In the genomic region with DNA sequence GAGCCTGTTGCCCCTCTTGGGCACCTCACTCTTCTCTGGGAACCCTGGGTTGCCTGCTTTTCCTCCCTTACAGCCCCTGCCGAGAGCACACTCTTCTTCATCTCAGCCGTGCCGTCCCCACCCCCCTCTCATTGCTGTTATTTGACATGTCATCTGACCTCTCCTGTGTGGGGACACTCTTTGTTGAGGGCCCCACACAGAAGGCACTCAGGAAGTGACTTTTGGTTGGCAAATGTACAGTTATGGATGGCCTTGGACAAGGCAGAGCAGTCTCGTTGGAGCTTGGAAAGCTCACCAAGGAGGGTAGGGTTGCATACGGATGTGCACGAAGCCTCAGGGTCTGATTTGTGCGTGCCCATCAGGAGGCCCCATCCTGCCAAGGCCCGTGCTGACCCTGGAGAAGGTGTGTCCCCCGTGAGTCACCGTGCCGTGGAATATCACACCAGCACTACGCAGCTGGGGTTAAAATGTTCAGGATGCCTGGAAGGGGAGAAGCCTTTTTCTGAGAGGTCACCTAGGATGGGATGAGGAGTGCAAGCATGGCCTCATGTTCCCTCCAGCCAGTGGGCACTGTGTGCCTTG, we compare ENCODE assay signal across 1 cellular context.
TF ChIP-seq lines count a peak whose summit lies in the region.

No MANE protein-coding gene starts in this region.

TF ChIP-seq in HepG2, 621 proteins besides CTCF, POLR2A, EP300 and RAD21 (continued from another document and continues in another):
- TF ChIP-seq SIX1 (CRISPR knock-in tag; IDR thresholded peaks at IDR 0.05; ENCODE audit: borderline replicate concordance) (peak; percentile 52; the same call in 1 of the 2 replicates), HMG20A (CRISPR knock-in tag; IDR thresholded peaks at IDR 0.05; ENCODE audit: borderline replicate concordance) (peak; percentile 19; the same call in 1 of the 2 replicates), RBAK (CRISPR knock-in tag; IDR thresholded peaks at IDR 0.05) (no peak), MEIS2 (CRISPR knock-in tag; IDR thresholded peaks at IDR 0.05) (no peak), ZNF263 (CRISPR knock-in tag; IDR thresholded peaks at IDR 0.05) (no peak), ELF1 (CRISPR knock-in tag; IDR thresholded peaks at IDR 0.05) (peak; percentile 63), MEIS1 (CRISPR knock-in tag; IDR thresholded peaks at IDR 0.05; ENCODE audit: borderline replicate concordance) (no peak; the same call in 1 of the 2 replicates), ZNF24 (IDR thresholded peaks at IDR 0.05) (no peak), ATRX (CRISPR knock-in tag; IDR thresholded peaks at IDR 0.05; ENCODE audit: borderline replicate concordance) (no peak), NBN (conservative IDR thresholded peaks at IDR 0.05) (no peak), ZNF703 (CRISPR knock-in tag; IDR thresholded peaks at IDR 0.05; ENCODE audit: borderline replicate concordance) (no peak), ONECUT2 (CRISPR knock-in tag; IDR thresholded peaks at IDR 0.05) (no peak), ZNF672 (CRISPR knock-in tag; IDR thresholded peaks at IDR 0.05) (no peak), ZNF343 (CRISPR knock-in tag; IDR thresholded peaks at IDR 0.05) (no peak), ZNF264 (CRISPR knock-in tag; IDR thresholded peaks at IDR 0.05) (peak; percentile 62; the same call in 1 of the 2 replicates), ZNF549 (CRISPR knock-in tag; IDR thresholded peaks at IDR 0.05) (no peak), SRSF4 (IDR thresholded peaks at IDR 0.05; ENCODE audit: low read depth, low read length, poor library complexity, severe bottlenecking) (no peak), ZNF563 (CRISPR knock-in tag; IDR thresholded peaks at IDR 0.05) (no peak), DPF2 (CRISPR knock-in tag; IDR thresholded peaks at IDR 0.05; ENCODE audit: borderline replicate concordance, low read depth) (peak; percentile 48; the same call in 1 of the 2 replicates), SNRNP70 (IDR thresholded peaks at IDR 0.05; ENCODE audit: low read depth, low read length) (no peak), NR1H2 (CRISPR knock-in tag; IDR thresholded peaks at IDR 0.05; ENCODE audit: borderline replicate concordance, low read depth) (no peak), THAP11 (CRISPR knock-in tag; IDR thresholded peaks at IDR 0.05) (0 out of 2 replicates have a peak, but pooled peaks have one; percentile 31), ZZZ3 (CRISPR knock-in tag; IDR thresholded peaks at IDR 0.05; ENCODE audit: borderline replicate concordance) (no peak), EEA1 (CRISPR knock-in tag; IDR thresholded peaks at IDR 0.05; ENCODE audit: borderline replicate concordance) (no peak), ISL2 (CRISPR knock-in tag; IDR thresholded peaks at IDR 0.05) (0 out of 2 replicates have a peak, but pooled peaks have one; percentile 35), ZMYM4 (CRISPR knock-in tag; IDR thresholded peaks at IDR 0.05) (peak; percentile 67)
- TF ChIP-seq, protein P1, sequence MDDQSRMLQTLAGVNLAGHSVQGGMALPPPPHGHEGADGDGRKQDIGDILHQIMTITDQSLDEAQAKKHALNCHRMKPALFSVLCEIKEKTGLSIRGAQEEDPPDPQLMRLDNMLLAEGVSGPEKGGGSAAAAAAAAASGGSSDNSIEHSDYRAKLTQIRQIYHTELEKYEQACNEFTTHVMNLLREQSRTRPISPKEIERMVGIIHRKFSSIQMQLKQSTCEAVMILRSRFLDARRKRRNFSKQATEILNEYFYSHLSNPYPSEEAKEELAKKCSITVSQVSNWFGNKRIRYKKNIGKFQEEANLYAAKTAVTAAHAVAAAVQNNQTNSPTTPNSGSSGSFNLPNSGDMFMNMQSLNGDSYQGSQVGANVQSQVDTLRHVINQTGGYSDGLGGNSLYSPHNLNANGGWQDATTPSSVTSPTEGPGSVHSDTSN (CRISPR knock-in tag; IDR thresholded peaks at IDR 0.05; ENCODE audit: borderline replicate concordance): no peak
- TF ChIP-seq, protein P2, sequence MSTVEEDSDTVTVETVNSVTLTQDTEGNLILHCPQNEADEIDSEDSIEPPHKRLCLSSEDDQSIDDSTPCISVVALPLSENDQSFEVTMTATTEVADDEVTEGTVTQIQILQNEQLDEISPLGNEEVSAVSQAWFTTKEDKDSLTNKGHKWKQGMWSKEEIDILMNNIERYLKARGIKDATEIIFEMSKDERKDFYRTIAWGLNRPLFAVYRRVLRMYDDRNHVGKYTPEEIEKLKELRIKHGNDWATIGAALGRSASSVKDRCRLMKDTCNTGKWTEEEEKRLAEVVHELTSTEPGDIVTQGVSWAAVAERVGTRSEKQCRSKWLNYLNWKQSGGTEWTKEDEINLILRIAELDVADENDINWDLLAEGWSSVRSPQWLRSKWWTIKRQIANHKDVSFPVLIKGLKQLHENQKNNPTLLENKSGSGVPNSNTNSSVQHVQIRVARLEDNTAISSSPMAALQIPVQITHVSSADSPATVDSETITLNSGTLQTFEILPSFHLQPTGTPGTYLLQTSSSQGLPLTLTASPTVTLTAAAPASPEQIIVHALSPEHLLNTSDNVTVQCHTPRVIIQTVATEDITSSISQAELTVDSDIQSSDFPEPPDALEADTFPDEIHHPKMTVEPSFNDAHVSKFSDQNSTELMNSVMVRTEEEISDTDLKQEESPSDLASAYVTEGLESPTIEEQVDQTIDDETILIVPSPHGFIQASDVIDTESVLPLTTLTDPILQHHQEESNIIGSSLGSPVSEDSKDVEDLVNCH (CRISPR knock-in tag; IDR thresholded peaks at IDR 0.05): no peak
- TF ChIP-seq, protein P3, sequence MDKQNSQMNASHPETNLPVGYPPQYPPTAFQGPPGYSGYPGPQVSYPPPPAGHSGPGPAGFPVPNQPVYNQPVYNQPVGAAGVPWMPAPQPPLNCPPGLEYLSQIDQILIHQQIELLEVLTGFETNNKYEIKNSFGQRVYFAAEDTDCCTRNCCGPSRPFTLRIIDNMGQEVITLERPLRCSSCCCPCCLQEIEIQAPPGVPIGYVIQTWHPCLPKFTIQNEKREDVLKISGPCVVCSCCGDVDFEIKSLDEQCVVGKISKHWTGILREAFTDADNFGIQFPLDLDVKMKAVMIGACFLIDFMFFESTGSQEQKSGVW (CRISPR knock-in tag; IDR thresholded peaks at IDR 0.05; ENCODE audit: borderline replicate concordance): no peak
- TF ChIP-seq, protein P4, sequence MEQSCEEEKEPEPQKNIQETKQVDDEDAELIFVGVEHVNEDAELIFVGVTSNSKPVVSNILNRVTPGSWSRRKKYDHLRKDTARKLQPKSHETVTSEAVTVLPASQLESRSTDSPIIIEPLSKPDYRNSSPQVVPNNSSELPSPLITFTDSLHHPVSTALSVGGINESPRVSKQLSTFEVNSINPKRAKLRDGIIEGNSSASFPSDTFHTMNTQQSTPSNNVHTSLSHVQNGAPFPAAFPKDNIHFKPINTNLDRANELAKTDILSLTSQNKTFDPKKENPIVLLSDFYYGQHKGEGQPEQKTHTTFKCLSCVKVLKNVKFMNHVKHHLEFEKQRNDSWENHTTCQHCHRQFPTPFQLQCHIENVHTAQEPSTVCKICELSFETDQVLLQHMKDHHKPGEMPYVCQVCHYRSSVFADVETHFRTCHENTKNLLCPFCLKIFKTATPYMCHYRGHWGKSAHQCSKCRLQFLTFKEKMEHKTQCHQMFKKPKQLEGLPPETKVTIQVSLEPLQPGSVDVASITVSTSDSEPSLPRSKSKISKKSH (CRISPR knock-in tag; IDR thresholded peaks at IDR 0.05; ENCODE audit: borderline replicate concordance): no peak
- TF ChIP-seq, protein P5, sequence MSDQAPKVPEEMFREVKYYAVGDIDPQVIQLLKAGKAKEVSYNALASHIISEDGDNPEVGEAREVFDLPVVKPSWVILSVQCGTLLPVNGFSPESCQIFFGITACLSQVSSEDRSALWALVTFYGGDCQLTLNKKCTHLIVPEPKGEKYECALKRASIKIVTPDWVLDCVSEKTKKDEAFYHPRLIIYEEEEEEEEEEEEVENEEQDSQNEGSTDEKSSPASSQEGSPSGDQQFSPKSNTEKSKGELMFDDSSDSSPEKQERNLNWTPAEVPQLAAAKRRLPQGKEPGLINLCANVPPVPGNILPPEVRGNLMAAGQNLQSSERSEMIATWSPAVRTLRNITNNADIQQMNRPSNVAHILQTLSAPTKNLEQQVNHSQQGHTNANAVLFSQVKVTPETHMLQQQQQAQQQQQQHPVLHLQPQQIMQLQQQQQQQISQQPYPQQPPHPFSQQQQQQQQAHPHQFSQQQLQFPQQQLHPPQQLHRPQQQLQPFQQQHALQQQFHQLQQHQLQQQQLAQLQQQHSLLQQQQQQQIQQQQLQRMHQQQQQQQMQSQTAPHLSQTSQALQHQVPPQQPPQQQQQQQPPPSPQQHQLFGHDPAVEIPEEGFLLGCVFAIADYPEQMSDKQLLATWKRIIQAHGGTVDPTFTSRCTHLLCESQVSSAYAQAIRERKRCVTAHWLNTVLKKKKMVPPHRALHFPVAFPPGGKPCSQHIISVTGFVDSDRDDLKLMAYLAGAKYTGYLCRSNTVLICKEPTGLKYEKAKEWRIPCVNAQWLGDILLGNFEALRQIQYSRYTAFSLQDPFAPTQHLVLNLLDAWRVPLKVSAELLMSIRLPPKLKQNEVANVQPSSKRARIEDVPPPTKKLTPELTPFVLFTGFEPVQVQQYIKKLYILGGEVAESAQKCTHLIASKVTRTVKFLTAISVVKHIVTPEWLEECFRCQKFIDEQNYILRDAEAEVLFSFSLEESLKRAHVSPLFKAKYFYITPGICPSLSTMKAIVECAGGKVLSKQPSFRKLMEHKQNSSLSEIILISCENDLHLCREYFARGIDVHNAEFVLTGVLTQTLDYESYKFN (CRISPR knock-in tag; conservative IDR thresholded peaks at IDR 0.05): peak; percentile 79
- TF ChIP-seq, protein P6, sequence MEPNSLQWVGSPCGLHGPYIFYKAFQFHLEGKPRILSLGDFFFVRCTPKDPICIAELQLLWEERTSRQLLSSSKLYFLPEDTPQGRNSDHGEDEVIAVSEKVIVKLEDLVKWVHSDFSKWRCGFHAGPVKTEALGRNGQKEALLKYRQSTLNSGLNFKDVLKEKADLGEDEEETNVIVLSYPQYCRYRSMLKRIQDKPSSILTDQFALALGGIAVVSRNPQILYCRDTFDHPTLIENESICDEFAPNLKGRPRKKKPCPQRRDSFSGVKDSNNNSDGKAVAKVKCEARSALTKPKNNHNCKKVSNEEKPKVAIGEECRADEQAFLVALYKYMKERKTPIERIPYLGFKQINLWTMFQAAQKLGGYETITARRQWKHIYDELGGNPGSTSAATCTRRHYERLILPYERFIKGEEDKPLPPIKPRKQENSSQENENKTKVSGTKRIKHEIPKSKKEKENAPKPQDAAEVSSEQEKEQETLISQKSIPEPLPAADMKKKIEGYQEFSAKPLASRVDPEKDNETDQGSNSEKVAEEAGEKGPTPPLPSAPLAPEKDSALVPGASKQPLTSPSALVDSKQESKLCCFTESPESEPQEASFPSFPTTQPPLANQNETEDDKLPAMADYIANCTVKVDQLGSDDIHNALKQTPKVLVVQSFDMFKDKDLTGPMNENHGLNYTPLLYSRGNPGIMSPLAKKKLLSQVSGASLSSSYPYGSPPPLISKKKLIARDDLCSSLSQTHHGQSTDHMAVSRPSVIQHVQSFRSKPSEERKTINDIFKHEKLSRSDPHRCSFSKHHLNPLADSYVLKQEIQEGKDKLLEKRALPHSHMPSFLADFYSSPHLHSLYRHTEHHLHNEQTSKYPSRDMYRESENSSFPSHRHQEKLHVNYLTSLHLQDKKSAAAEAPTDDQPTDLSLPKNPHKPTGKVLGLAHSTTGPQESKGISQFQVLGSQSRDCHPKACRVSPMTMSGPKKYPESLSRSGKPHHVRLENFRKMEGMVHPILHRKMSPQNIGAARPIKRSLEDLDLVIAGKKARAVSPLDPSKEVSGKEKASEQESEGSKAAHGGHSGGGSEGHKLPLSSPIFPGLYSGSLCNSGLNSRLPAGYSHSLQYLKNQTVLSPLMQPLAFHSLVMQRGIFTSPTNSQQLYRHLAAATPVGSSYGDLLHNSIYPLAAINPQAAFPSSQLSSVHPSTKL (CRISPR knock-in tag; IDR thresholded peaks at IDR 0.05): peak; percentile 63
- TF ChIP-seq, protein P7, sequence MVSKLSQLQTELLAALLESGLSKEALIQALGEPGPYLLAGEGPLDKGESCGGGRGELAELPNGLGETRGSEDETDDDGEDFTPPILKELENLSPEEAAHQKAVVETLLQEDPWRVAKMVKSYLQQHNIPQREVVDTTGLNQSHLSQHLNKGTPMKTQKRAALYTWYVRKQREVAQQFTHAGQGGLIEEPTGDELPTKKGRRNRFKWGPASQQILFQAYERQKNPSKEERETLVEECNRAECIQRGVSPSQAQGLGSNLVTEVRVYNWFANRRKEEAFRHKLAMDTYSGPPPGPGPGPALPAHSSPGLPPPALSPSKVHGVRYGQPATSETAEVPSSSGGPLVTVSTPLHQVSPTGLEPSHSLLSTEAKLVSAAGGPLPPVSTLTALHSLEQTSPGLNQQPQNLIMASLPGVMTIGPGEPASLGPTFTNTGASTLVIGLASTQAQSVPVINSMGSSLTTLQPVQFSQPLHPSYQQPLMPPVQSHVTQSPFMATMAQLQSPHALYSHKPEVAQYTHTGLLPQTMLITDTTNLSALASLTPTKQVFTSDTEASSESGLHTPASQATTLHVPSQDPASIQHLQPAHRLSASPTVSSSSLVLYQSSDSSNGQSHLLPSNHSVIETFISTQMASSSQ (IDR thresholded peaks at IDR 0.05; ENCODE audit: low read depth): no peak
- TF ChIP-seq, protein P7 (CRISPR knock-in tag; IDR thresholded peaks at IDR 0.05; ENCODE audit: borderline replicate concordance): peak; percentile 32; the same call in 1 of the 2 replicates
- TF ChIP-seq, protein P8, sequence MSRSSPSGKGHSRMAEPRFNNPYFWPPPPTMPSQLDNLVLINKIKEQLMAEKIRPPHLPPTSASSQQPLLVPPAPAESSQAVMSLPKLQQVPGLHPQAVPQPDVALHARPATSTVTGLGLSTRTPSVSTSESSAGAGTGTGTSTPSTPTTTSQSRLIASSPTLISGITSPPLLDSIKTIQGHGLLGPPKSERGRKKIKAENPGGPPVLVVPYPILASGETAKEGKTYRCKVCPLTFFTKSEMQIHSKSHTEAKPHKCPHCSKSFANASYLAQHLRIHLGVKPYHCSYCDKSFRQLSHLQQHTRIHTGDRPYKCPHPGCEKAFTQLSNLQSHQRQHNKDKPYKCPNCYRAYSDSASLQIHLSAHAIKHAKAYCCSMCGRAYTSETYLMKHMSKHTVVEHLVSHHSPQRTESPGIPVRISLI (CRISPR knock-in tag; IDR thresholded peaks at IDR 0.05; ENCODE audit: borderline replicate concordance): no peak
